ENCODE assay signal across 1 cellular context in the genomic region with DNA sequence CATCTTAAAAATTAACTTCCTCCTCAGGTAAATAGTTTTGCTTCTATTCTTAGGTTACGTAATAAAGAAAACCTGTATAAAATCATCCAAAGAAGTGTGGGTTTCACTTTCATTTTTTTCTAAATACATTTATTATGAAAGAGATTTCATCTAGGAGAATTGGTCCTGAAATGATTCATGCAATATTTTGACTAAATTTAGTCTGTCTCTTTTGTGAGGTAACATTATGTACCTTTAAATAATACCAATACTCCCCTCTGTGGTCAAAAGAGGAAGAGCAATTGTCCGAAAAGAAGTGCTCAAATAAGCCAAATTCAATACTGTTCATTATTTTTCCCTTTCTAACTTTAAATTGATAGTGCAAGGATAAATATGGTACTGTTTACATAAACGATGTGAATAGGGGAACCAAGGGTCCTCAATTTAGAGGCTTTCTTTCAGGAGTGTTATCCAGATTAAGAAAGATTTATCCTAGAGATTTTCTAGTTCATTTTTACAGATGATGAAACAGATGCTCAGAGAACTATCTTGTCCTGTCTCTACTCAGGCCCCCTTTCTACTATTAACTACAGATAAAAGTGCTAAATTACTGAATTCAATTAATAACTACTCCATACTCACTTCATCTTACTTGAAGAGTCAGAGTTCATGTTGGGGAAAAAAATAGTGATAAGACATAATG.
TF ChIP-seq lines count a peak whose summit lies in the region.

No MANE protein-coding gene starts in this region.

TF ChIP-seq in GM23338, 12 proteins besides CTCF, POLR2A, EP300 and RAD21 (continued from another document):
- TF ChIP-seq NANOG (IDR thresholded peaks at IDR 0.05; ENCODE audit: borderline replicate concordance) (no peak), STAT1 (IDR thresholded peaks at IDR 0.05; ENCODE audit: unreplicated experiment) (no peak), EZH2 (IDR thresholded peaks at IDR 0.05; ENCODE audit: low read depth, unreplicated experiment) (no peak), CREB1 (CRISPR knock-in tag; IDR thresholded peaks at IDR 0.05; ENCODE audit: low read depth) (no peak), JUNB (IDR thresholded peaks at IDR 0.05; ENCODE audit: unreplicated experiment) (no peak), ZNF331 (CRISPR knock-in tag; IDR thresholded peaks at IDR 0.05; ENCODE audit: low read depth) (no peak)
- TF ChIP-seq, protein P1, sequence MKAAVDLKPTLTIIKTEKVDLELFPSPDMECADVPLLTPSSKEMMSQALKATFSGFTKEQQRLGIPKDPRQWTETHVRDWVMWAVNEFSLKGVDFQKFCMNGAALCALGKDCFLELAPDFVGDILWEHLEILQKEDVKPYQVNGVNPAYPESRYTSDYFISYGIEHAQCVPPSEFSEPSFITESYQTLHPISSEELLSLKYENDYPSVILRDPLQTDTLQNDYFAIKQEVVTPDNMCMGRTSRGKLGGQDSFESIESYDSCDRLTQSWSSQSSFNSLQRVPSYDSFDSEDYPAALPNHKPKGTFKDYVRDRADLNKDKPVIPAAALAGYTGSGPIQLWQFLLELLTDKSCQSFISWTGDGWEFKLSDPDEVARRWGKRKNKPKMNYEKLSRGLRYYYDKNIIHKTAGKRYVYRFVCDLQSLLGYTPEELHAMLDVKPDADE (IDR thresholded peaks at IDR 0.05), result no peak
- TF ChIP-seq, protein P2, sequence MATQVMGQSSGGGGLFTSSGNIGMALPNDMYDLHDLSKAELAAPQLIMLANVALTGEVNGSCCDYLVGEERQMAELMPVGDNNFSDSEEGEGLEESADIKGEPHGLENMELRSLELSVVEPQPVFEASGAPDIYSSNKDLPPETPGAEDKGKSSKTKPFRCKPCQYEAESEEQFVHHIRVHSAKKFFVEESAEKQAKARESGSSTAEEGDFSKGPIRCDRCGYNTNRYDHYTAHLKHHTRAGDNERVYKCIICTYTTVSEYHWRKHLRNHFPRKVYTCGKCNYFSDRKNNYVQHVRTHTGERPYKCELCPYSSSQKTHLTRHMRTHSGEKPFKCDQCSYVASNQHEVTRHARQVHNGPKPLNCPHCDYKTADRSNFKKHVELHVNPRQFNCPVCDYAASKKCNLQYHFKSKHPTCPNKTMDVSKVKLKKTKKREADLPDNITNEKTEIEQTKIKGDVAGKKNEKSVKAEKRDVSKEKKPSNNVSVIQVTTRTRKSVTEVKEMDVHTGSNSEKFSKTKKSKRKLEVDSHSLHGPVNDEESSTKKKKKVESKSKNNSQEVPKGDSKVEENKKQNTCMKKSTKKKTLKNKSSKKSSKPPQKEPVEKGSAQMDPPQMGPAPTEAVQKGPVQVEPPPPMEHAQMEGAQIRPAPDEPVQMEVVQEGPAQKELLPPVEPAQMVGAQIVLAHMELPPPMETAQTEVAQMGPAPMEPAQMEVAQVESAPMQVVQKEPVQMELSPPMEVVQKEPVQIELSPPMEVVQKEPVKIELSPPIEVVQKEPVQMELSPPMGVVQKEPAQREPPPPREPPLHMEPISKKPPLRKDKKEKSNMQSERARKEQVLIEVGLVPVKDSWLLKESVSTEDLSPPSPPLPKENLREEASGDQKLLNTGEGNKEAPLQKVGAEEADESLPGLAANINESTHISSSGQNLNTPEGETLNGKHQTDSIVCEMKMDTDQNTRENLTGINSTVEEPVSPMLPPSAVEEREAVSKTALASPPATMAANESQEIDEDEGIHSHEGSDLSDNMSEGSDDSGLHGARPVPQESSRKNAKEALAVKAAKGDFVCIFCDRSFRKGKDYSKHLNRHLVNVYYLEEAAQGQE (IDR thresholded peaks at IDR 0.05; ENCODE audit: unreplicated experiment), result no peak
TF ChIP-seq in GM23338: peak in this region for 0.
